Comparison of ENCODE assay signal across 12 cellular contexts in genomic region chr17:81340606-81341346, GRCh38. TPM values are rescaled to one million over a fixed set of nuclear protein-coding genes. Genes with fewer than 3 reads are reported as not detected.
DNase-seq lines count a peak whose midpoint lies in the region; ATAC-seq and TF ChIP-seq lines count a peak whose summit lies in the region.
"Had no signal": no experiment of that assay in that cellular context is flagged by ENCODE, and none has a peak within 500 bp of the region (broad histone marks: within the 10 kb centered on the region; RNA-seq: fewer than 3 reads in every experiment).

No MANE protein-coding gene starts in this region.

- H3K27ac Mint-ChIP-seq in osteocyte (ENCODE audit: unreplicated experiment): peak overlapping the region; percentile 88
- H3K27ac Mint-ChIP-seq: activated naive CD8-positive, alpha-beta T cell treated with anti-CD3 and anti-CD28 coated beads, Interleukin-2, amount 10 ng/mL, durations not matched to agents 7 days and 5 days; natural killer cell treated with Interleukin-12 subunit alpha and Interleukin-12 subunit beta and Interleukin-15 and Interleukin-18, amount 100 ng/mL, for 72 hours had no signal

- H3K27ac ChIP-seq in VCaP: peak overlapping the region; percentile 100
- H3K27ac ChIP-seq in foreskin keratinocyte: peak overlapping the region; percentile 94
- H3K27ac ChIP-seq: SJSA1 had no signal

- ATAC-seq in foreskin keratinocyte (no peak), HG02571 (IDR thresholded peaks at IDR 0.05; ENCODE audit: unreplicated experiment) (no peak)
- ATAC-seq: natural killer cell treated with Interleukin-12 subunit alpha and Interleukin-12 subunit beta and Interleukin-15 and Interleukin-18, amount 100 ng/mL, for 72 hours had no signal

- peaks cover 41% of the 10 kb centered on the region for H3K4me1 Mint-ChIP-seq in osteocyte (ENCODE audit: unreplicated experiment)

- H3K27me3 Mint-ChIP-seq in osteocyte (ENCODE audit: unreplicated experiment): no peaks in the 10 kb centered on the region

- no peaks in the 10 kb centered on the region for H3K27me3 ChIP-seq in foreskin keratinocyte
- H3K27me3 ChIP-seq: SJSA1 had no signal

- H3K36me3 Mint-ChIP-seq in osteocyte (ENCODE audit: unreplicated experiment): peaks cover 19% of the 10 kb centered on the region
- H3K36me3 Mint-ChIP-seq: activated naive CD8-positive, alpha-beta T cell treated with anti-CD3 and anti-CD28 coated beads, Interleukin-2, amount 10 ng/mL, durations not matched to agents 7 days and 5 days had no signal

- H3K4me1 ChIP-seq in foreskin keratinocyte: peaks cover 2% of the 10 kb centered on the region

- H3K9me3 Mint-ChIP-seq in osteocyte (ENCODE audit: unreplicated experiment): no peaks in the 10 kb centered on the region
- H3K9me3 Mint-ChIP-seq: activated naive CD8-positive, alpha-beta T cell treated with anti-CD3 and anti-CD28 coated beads, Interleukin-2, amount 10 ng/mL, durations not matched to agents 7 days and 5 days; natural killer cell treated with Interleukin-12 subunit alpha and Interleukin-12 subunit beta and Interleukin-15 and Interleukin-18, amount 100 ng/mL, for 72 hours had no signal

- H3K4me3 Mint-ChIP-seq in osteocyte (ENCODE audit: unreplicated experiment): peak overlapping the region; percentile 67
- H3K4me3 Mint-ChIP-seq: activated naive CD8-positive, alpha-beta T cell treated with anti-CD3 and anti-CD28 coated beads, Interleukin-2, amount 10 ng/mL, durations not matched to agents 7 days and 5 days; natural killer cell treated with Interleukin-12 subunit alpha and Interleukin-12 subunit beta and Interleukin-15 and Interleukin-18, amount 100 ng/mL, for 72 hours had no signal

- peak; percentile 21 for DNase-seq in AG08395 (ENCODE audit: low spot score)
- no peak for DNase-seq in foreskin keratinocyte
- DNase-seq in osteocyte (ENCODE audit: extremely low spot score, unreplicated experiment): no peak
- DNase-seq in middle frontal gyrus (ENCODE audit: extremely low spot score, low spot score): no peak
- DNase-seq in NOMO-1 treated with DMSO at 0.1 percent for 48 hours (lab: John Stamatoyannopoulos, UW; ENCODE audit: unreplicated experiment): no peak
- DNase-seq in COR-L47 (lab: John Stamatoyannopoulos, UW): no peak
- DNase-seq: activated naive CD8-positive, alpha-beta T cell treated with anti-CD3 and anti-CD28 coated beads, Interleukin-2, amount 10 ng/mL, durations not matched to agents 7 days and 5 days; DND-41 had no signal

- TF ChIP-seq CTCF in VCaP (conservative IDR thresholded peaks at IDR 0.05) (no peak), foreskin keratinocyte (conservative IDR thresholded peaks at IDR 0.05) (no peak), osteocyte (IDR thresholded peaks at IDR 0.05) (no peak)

RNA-seq across cellular contexts. Expression of gene SLC38A10, which starts 45.7 kb away (rescaled TPM):
- total RNA-seq in foreskin keratinocyte (36.6 and 41.3 TPM in 2 replicates), osteocyte (120 TPM in 2 replicates)
- polyA plus RNA-seq in foreskin keratinocyte: 35.3 and 38.3 TPM in 2 replicates

RNA-seq across cellular contexts. Expression of gene BAHCC1, which starts 54.5 kb away (rescaled TPM):
- total RNA-seq in foreskin keratinocyte (4.4 and 5.6 TPM in 2 replicates), osteocyte (55.7 and 57.0 TPM in 2 replicates)
- polyA plus RNA-seq in foreskin keratinocyte: 1.7 and 2.2 TPM in 2 replicates
